1 cellular context compared by ENCODE assay signal in genomic region chr19:50607874-50608785, GRCh38.
A peak's percentile ranks its signal among the peaks of the same experiment; 100 is the strongest.
TF ChIP-seq lines count a peak whose summit lies in the region.

No MANE protein-coding gene starts in this region.

TF ChIP-seq in A549, 52 proteins besides CTCF, POLR2A, EP300 and RAD21 (continued from another document):
- TF ChIP-seq, protein P1, sequence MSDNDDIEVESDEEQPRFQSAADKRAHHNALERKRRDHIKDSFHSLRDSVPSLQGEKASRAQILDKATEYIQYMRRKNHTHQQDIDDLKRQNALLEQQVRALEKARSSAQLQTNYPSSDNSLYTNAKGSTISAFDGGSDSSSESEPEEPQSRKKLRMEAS (IDR thresholded peaks at IDR 0.05), result peak; percentile 66
- no peak for TF ChIP-seq MAFK (IDR thresholded peaks at IDR 0.05; ENCODE audit: partially characterized antibody)
- TF ChIP-seq HOXA7 (CRISPR knock-in tag; IDR thresholded peaks at IDR 0.05), result no peak
- TF ChIP-seq FOSB (CRISPR knock-in tag; IDR thresholded peaks at IDR 0.05), result no peak
- no peak for TF ChIP-seq PHF8 (IDR thresholded peaks at IDR 0.05; ENCODE audit: borderline replicate concordance, low read depth)
- peak; percentile 80 for TF ChIP-seq REST (IDR thresholded peaks at IDR 0.05)
- TF ChIP-seq, protein P2, sequence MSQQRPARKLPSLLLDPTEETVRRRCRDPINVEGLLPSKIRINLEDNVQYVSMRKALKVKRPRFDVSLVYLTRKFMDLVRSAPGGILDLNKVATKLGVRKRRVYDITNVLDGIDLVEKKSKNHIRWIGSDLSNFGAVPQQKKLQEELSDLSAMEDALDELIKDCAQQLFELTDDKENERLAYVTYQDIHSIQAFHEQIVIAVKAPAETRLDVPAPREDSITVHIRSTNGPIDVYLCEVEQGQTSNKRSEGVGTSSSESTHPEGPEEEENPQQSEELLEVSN (IDR thresholded peaks at IDR 0.05; ENCODE audit: borderline replicate concordance, low read depth), result no peak; the same call in 1 of the 2 replicates
- peak; percentile 100 for TF ChIP-seq RFX5 (IDR thresholded peaks at IDR 0.05)
- no peak for TF ChIP-seq RNF2 (IDR thresholded peaks at IDR 0.05; ENCODE audit: borderline replicate concordance, low read depth)
